Comparison of ENCODE assay signal across 1 cellular context in genomic region chr12:71652656-71653055, GRCh38.
TF ChIP-seq lines count a peak whose summit lies in the region.

No MANE protein-coding gene starts in this region.

TF ChIP-seq in HepG2, 621 proteins besides CTCF, POLR2A, EP300 and RAD21:
- TF ChIP-seq MAZ (IDR thresholded peaks at IDR 0.05; ENCODE audit: borderline replicate concordance, low read depth, low read length): no peak
- no peak for TF ChIP-seq MAZ (CRISPR knock-in tag; IDR thresholded peaks at IDR 0.05; ENCODE audit: low read depth)
- no peak for TF ChIP-seq ZBTB40 (IDR thresholded peaks at IDR 0.05)
- no peak for TF ChIP-seq ZBTB40 (CRISPR knock-in tag; IDR thresholded peaks at IDR 0.05)
- no peak for TF ChIP-seq TEF (CRISPR knock-in tag; IDR thresholded peaks at IDR 0.05)
- no peak for TF ChIP-seq BHLHE40 (IDR thresholded peaks at IDR 0.05; ENCODE audit: low read length)
- no peak for TF ChIP-seq ZFP1 (CRISPR knock-in tag; IDR thresholded peaks at IDR 0.05)
TF ChIP-seq in HepG2: peak in this region for 0.
